In the genomic region with DNA sequence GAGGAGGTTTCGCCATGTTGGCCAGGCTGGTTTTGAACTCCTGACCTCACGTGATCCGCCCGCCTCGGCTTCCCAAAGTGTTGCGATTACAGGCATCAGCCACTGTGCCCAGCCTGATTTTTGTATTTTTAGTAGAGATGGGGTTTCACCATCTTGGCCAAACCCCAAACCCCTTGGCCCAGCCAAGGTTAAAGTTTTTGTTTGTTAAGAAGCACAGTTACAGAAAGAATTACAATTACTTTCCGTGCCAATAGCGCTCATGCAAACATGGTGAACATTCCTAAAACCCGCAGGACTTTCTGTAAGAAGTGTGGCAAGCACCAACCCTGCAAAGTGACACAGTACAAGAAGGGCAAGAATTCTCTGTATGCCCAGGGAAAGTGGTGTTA, we compare ENCODE assay signal across 13 cellular contexts. TPM values are rescaled to one million over a fixed set of nuclear protein-coding genes. Genes with fewer than 3 reads are reported as not detected.
DNase-seq lines count a peak whose midpoint lies in the region; ATAC-seq and TF ChIP-seq lines count a peak whose summit lies in the region.
"Had no signal": no experiment of that assay in that cellular context is flagged by ENCODE, and none has a peak within 500 bp of the region (broad histone marks: within the 10 kb centered on the region; RNA-seq: fewer than 3 reads in every experiment).

No MANE protein-coding gene starts in this region.

- CTCF ChIA-PET in T-cell (lab: Charles Lee) = interaction anchor here in 1 of 2 donors (0.7 kb wide), 1 partner anchor 10 kb away, joined by 3 read pairs; no protein-coding TSS in a partner anchor

- DNase-seq in GM04503 (ENCODE audit: low read depth) (peak; percentile 80), amniotic epithelial cell (ENCODE audit: low read depth) (peak; percentile 49), foreskin fibroblast (peak; percentile 22 to 47), skeletal muscle cell (ENCODE audit: low read depth) (peak; percentile 20), NOMO-1 treated with dmso at 0.1 percent for 144 hours (lab: John Stamatoyannopoulos, UW; ENCODE audit: unreplicated experiment) (no peak), amygdala (lab: John Stamatoyannopoulos, UW) (no peak), T-cell (no peak), anterior cingulate cortex (lab: John Stamatoyannopoulos, UW) (no peak)
- DNase-seq: body of pancreas; CD4-positive, alpha-beta memory T cell; effector memory CD8-positive, alpha-beta T cell; NCI-H2081 treated with DMSO at 0.1 percent for 48 hours; SW 1271 had no signal

- no peak for TF ChIP-seq CTCF in foreskin fibroblast (IDR thresholded peaks at IDR 0.05; ENCODE audit: low read depth, low read length)

- H3K4me3 ChIP-seq in foreskin fibroblast (ENCODE audit: low read depth in 1 of 2, low read length in 2 of 2) (no peak overlapping the region), skeletal muscle cell (ENCODE audit: low read depth, low read length) (no peak overlapping the region)
- H3K4me3 ChIP-seq: body of pancreas had no signal

- no peaks in the 10 kb centered on the region for H3K9me3 Mint-ChIP-seq in T-cell
- H3K9me3 Mint-ChIP-seq: CD4-positive, alpha-beta memory T cell; effector memory CD8-positive, alpha-beta T cell had no signal

- no peak overlapping the region for H3K4me3 Mint-ChIP-seq in T-cell

- H3K4me1 Mint-ChIP-seq in T-cell = peaks cover 63 to 73% (median 72%) of the 10 kb centered on the region in 3 donors

- H3K36me3 Mint-ChIP-seq in T-cell = peaks cover 9% of the 10 kb centered on the region

- POLR2A ChIA-PET in T-cell (lab: Charles Lee) = no interaction called here

- H3K27me3 Mint-ChIP-seq in T-cell = no peaks in the 10 kb centered on the region
- H3K27me3 Mint-ChIP-seq: CD4-positive, alpha-beta memory T cell; effector memory CD8-positive, alpha-beta T cell had no signal

- no peak for ATAC-seq in T-cell (replicated peaks in 1 of 4)
- ATAC-seq: body of pancreas; effector memory CD8-positive, alpha-beta T cell had no signal

- no peak overlapping the region for H3K27ac Mint-ChIP-seq in T-cell

RNA-seq across cellular contexts. Expression of gene ITSN2, which starts 26.1 kb away (rescaled TPM):
- total RNA-seq in T-cell = 100 to 1,000 TPM in 3 of 5 donors, 10 to 100 TPM in 2; 95.7 to 110 (median 101) TPM

Comparison
In these comparisons a context has a peak if more than half of its experiments do, and no peak if none do; other contexts are left out.
1. DNase-seq: peak in GM04503 (single experiment), amniotic epithelial cell (single experiment), foreskin fibroblast (2 of 2) and skeletal muscle cell (single experiment); none in NOMO-1 treated with dmso at 0.1 percent for 144 hours (single experiment), amygdala (0 of 56), T-cell (0 of 34) and anterior cingulate cortex (0 of 58).